Comparison of ENCODE assay signal across 8 cellular contexts in the genomic region with DNA sequence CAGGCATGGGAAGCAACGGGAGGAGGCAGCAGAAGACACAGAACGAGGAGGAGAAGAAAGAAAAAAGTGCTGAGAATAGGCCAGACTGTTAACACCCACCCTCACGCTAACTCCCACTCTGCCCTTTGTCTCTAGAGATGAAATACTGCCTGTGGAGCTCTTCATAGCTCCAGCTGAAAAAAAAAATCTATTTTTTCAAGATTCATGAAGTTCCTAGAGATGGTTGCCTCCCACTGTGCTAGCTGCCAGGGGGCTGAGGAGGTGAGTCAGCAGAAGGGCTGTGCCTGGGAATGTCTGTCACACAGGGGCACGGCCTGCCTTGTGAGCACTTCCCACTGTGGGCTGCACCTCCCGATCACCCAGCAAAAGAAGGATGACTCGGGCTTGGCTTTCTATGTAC. TPM values are rescaled to one million over a fixed set of nuclear protein-coding genes. Genes with fewer than 3 reads are reported as not detected.
DNase-seq lines count a peak whose midpoint lies in the region; ATAC-seq and TF ChIP-seq lines count a peak whose summit lies in the region.

No MANE protein-coding gene starts in this region.

- ATAC-seq in esophagus mucosa (peak; percentile 75), HG03025 (IDR thresholded peaks at IDR 0.05; ENCODE audit: low FRiP score, unreplicated experiment) (no peak), GM21786 (IDR thresholded peaks at IDR 0.05; ENCODE audit: unreplicated experiment) (no peak), HG03095 (IDR thresholded peaks at IDR 0.05; ENCODE audit: unreplicated experiment) (no peak)

- TF ChIP-seq CTCF in Calu3 (IDR thresholded peaks at IDR 0.05; ENCODE audit: unreplicated experiment), result no peak

- H3K27ac Mint-ChIP-seq in Calu3 (ENCODE audit: unreplicated experiment), result no peak overlapping the region

- no peaks in the 10 kb centered on the region for H3K27me3 ChIP-seq in muscle layer of colon (ENCODE audit: control insufficient read depth in 1 of 2, insufficient read depth in 2 of 2, low read length in 2 of 2)

- peak; percentile 96 for DNase-seq in AG08395 (ENCODE audit: low spot score)
- DNase-seq in NCI-H2227 treated with DMSO at 0.1 percent for 48 hours (lab: John Stamatoyannopoulos, UW), result peak; percentile 17
- no peak for DNase-seq in Calu3

- H3K4me1 ChIP-seq in muscle layer of colon (ENCODE audit: insufficient read depth, low read length), result peaks cover 44% of the 10 kb centered on the region

- CTCF ChIA-PET in Calu3 (lab: Charles Lee), result interaction anchor here (0.6 kb wide), 1 partner anchor 10 kb away, joined by 3 read pairs; no protein-coding TSS in a partner anchor

- H3K4me1 Mint-ChIP-seq in Calu3 (ENCODE audit: low read depth, unreplicated experiment), result no peaks in the 10 kb centered on the region

- peak overlapping the region; percentile 3 for H3K27ac ChIP-seq in muscle layer of colon (ENCODE audit: low read depth, low read length)

- H3K9ac ChIP-seq in muscle layer of colon (ENCODE audit: low read length), result no peak overlapping the region

- no TSS peak for BruUV-seq in Calu3 (replicated peaks; lab: Mats Ljungman, UMichigan)

- peaks cover 36% of the 10 kb centered on the region for H3K36me3 ChIP-seq in muscle layer of colon (ENCODE audit: insufficient read depth, low read length)

- H3K36me3 Mint-ChIP-seq in Calu3 (ENCODE audit: insufficient read depth, unreplicated experiment), result peaks cover 3% of the 10 kb centered on the region

- H3K9me3 Mint-ChIP-seq in Calu3 (ENCODE audit: low read depth, unreplicated experiment), result no peaks in the 10 kb centered on the region

- peak overlapping the region in 1 of 2 donors; percentile 17 for H3K4me3 ChIP-seq in muscle layer of colon (ENCODE audit: low read depth in 1 of 2, low read length in 2 of 2)

- H3K4me3 Mint-ChIP-seq in Calu3 (ENCODE audit: low read depth, unreplicated experiment), result no peak overlapping the region

- intact Hi-C loops in Calu3 (cut with micrococcal nuclease; ENCODE audit: unreplicated experiment), result no loop called here

- H3K27me3 Mint-ChIP-seq in Calu3 (ENCODE audit: unreplicated experiment), result no peaks in the 10 kb centered on the region

- H3K9me3 ChIP-seq in muscle layer of colon (ENCODE audit: low read length), result no peaks in the 10 kb centered on the region

RNA-seq across cellular contexts. Expression of a gene that starts 44.3 kb away (rescaled TPM):
- total RNA-seq in esophagus mucosa, result 166 TPM
- 3.9 and 7.6 TPM in 2 replicates for total RNA-seq in Calu3 (2022)

Comparison
In these comparisons a context has a peak if more than half of its experiments do, and no peak if none do; other contexts are left out.
1. RNA of a gene that starts 44.3 kb away (total RNA-seq): 166 TPM in esophagus mucosa (single experiment); 3.9 to 7.6 TPM in Calu3; every median in the first group is over 10 times any median in the second.